Comparison of ENCODE assay signal across 15 cellular contexts in the genomic region with DNA sequence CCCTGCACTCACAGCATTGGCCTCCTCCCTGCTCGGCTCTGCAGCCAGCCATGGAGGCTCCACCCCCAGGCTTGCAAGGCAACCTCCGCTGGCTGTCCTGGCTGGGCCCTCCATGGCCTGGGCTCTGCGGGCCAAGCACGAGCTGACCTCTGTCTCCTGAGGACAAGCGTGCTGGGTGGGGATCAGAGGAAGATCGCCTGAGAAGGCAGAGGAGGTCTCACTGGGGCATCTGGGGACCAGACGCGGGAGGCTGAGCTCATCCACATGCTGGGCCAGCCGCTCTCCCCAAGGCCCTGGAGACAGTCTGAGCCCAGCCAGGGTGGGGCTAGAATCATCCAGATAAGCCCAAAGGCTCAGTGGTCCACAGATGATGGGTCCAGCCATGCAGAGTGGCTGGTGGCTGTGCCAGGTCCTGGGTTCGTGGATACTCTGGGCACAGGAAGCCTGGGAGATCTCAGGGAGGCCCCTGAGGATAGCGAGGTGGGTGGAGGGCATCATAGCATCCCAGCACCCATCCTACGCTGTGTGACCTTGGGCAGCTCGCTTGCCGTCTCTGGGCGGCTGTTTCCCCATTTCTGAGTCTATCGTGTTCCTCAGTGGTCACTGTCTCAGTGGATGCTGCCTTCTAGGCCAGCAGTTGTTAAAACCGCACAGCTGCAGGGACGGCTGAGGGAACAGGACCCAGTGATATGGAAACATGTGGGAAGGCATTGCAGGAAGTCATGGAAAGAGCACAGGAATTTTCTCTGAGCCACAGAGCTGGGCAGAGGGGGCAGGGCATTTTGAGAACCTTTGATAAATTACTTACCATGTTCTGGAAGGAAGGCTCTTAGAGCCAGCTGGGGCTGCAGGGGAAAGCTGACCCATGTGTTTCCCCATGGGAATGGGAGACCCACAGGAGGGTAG.
A peak's percentile ranks its signal among the peaks of the same experiment; 100 is the strongest.
DNase-seq lines count a peak whose midpoint lies in the region; ATAC-seq and TF ChIP-seq lines count a peak whose summit lies in the region.
"Had no signal": no experiment of that assay in that cellular context is flagged by ENCODE, and none has a peak within 500 bp of the region (broad histone marks: within the 10 kb centered on the region; RNA-seq: fewer than 3 reads in every experiment).

No MANE protein-coding gene starts in this region.

- no peak for TF ChIP-seq EP300 in gastroesophageal sphincter (IDR thresholded peaks at IDR 0.05)

- intact Hi-C loops in gastrocnemius medialis (cut with DNase I; ENCODE audit: low total_unique reads), result no loop called here

- no peaks in the 10 kb centered on the region for H3K9me3 ChIP-seq in gastroesophageal sphincter
- H3K9me3 ChIP-seq in effector memory CD4-positive, alpha-beta T cell (ENCODE audit: control insufficient read depth, low read length), result no peaks in the 10 kb centered on the region
- no peaks in the 10 kb centered on the region for H3K9me3 ChIP-seq in gastrocnemius medialis
- H3K9me3 ChIP-seq: testis had no signal

- H3K27me3 ChIP-seq in gastroesophageal sphincter, result peaks cover 8% of the 10 kb centered on the region
- H3K27me3 ChIP-seq in effector memory CD4-positive, alpha-beta T cell (replicated peaks; ENCODE audit: control insufficient read depth, insufficient read depth, low read length, poor library complexity, severe bottlenecking), result no peaks in the 10 kb centered on the region
- peaks cover 13 to 15% (median 15%) of the 10 kb centered on the region in 3 donors for H3K27me3 ChIP-seq in gastrocnemius medialis
- H3K27me3 ChIP-seq: testis had no signal

- peak; percentile 22 for ATAC-seq in gastroesophageal sphincter
- ATAC-seq in HG02840 (IDR thresholded peaks at IDR 0.05; ENCODE audit: low FRiP score, unreplicated experiment), result no peak
- ATAC-seq in gastrocnemius medialis, result no peak
- ATAC-seq: activated CD8-positive, alpha-beta T cell treated with anti-CD3 and anti-CD28 coated beads for 36 hours had no signal

- in situ Hi-C loops in gastrocnemius medialis (cut with MboI; ENCODE audit: low sequenced_read_pairs in 4 of 4), result no loop called here

- H3K36me3 ChIP-seq in gastroesophageal sphincter (no peaks in the 10 kb centered on the region), gastrocnemius medialis (no peaks in the 10 kb centered on the region)
- H3K36me3 ChIP-seq in effector memory CD4-positive, alpha-beta T cell (ENCODE audit: control insufficient read depth, insufficient read depth, low read length), result no peaks in the 10 kb centered on the region

- WGBS in gastroesophageal sphincter (ENCODE audit: low coverage in 1 of 2), 2 donors, result 87% methylated on average over 3 of the region's 18 CpGs; no CpG with 5 or more reads in 1 of the 2 donors

- TF ChIP-seq POLR2A in gastroesophageal sphincter (IDR thresholded peaks at IDR 0.05) (no peak), gastrocnemius medialis (IDR thresholded peaks at IDR 0.05) (no peak)

- TF ChIP-seq CTCF in gastroesophageal sphincter (IDR thresholded peaks at IDR 0.05), result no peak
- TF ChIP-seq CTCF in gastrocnemius medialis (IDR thresholded peaks at IDR 0.05 in 4 of 5, conservative IDR thresholded peaks at IDR 0.05 in 1 of 5), result no peak

- DNase-seq in AG20443 (ENCODE audit: low spot score), result peak; percentile 73
- DNase-seq in RPMI7951 (ENCODE audit: low read depth), result peak; percentile 94
- peak; percentile 88 for DNase-seq in myocyte (ENCODE audit: low read depth)
- DNase-seq in effector memory CD4-positive, alpha-beta T cell, result no peak
- DNase-seq in NCI-H146 treated with DMSO at 0.1 percent for 48 hours (lab: John Stamatoyannopoulos, UW; ENCODE audit: unreplicated experiment), result no peak
- DNase-seq in gastrocnemius medialis, result no peak
- DNase-seq: activated CD8-positive, alpha-beta T cell treated with anti-CD3 and anti-CD28 coated beads for 36 hours; activated effector memory CD4-positive, alpha-beta T cell treated with Interleukin-2 at 50 U/mL for 16 hours; effector CD8-positive, alpha-beta T cell; NCI-H146; NCI-H524 treated with DMSO at 0.1 percent for 48 hours; occipital lobe; testis had no signal

- H3K27ac ChIP-seq in gastroesophageal sphincter, result peak overlapping the region in 1 of 4 donors; percentile 29
- H3K27ac ChIP-seq in effector memory CD4-positive, alpha-beta T cell (ENCODE audit: insufficient read depth, low read length, poor library complexity, severe bottlenecking), result no peak overlapping the region
- H3K27ac ChIP-seq in gastrocnemius medialis, result no peak overlapping the region
- H3K27ac ChIP-seq: testis had no signal

- H3K4me3 ChIP-seq in gastroesophageal sphincter, result no peak overlapping the region
- no peak overlapping the region for H3K4me3 ChIP-seq in effector memory CD4-positive, alpha-beta T cell (ENCODE audit: insufficient read depth, low read depth, low read length, poor library complexity, severe bottlenecking)
- H3K4me3 ChIP-seq in gastrocnemius medialis, result no peak overlapping the region
- H3K4me3 ChIP-seq: testis had no signal

- peaks cover 0 to 31% (median 11%) of the 10 kb centered on the region in 3 donors for H3K4me1 ChIP-seq in gastroesophageal sphincter
- H3K4me1 ChIP-seq in effector memory CD4-positive, alpha-beta T cell (ENCODE audit: control insufficient read depth, insufficient read depth, low read length, poor library complexity, severe bottlenecking), result no peaks in the 10 kb centered on the region
- no peaks in the 10 kb centered on the region for H3K4me1 ChIP-seq in gastrocnemius medialis
- H3K4me1 ChIP-seq: testis had no signal

Comparison
In these comparisons a context has a peak if more than half of its experiments do, and no peak if none do; other contexts are left out.
1. DNase-seq: peak in AG20443 (single experiment), RPMI7951 (single experiment) and myocyte (single experiment); none in effector memory CD4-positive, alpha-beta T cell (0 of 3), NCI-H146 treated with DMSO at 0.1 percent for 48 hours (single experiment) and gastrocnemius medialis (0 of 2).